ENCODE assay signal across 22 cellular contexts in the genomic region with DNA sequence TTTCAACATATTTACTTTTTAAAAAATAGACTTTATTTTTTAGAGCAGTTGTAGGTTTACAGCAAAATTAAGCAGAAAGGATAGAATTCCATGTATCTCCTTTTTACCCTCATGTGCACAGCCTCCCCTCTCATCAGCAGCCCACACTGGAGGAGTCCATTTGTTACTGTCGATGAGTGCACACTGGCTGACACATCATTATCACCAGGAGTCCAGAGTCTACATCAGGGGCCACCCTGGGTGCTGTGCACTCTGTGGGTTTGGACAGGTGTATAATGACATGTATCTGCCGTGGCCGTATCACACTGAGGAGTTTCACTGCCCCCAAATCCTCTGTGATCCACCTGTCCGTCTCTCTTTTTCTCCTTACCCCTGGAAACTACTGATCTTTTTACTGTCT.
"Had no signal": no experiment of that assay in that cellular context is flagged by ENCODE, and none has a peak within 500 bp of the region (broad histone marks: within the 10 kb centered on the region; RNA-seq: fewer than 3 reads in every experiment).

No MANE protein-coding gene starts in this region.

- ATAC-seq: left lung; natural killer cell; pancreas; sciatic nerve; stimulated activated memory B cell treated with anti-CD40 and anti-IgM and Interleukin-4, amounts not matched to agents 10 μg/mL and 1 μg/mL and 100 μg/mL, for 72 hours had no signal

- H3K36me3 ChIP-seq: adrenal gland, breast epithelium, pancreas had no signal

- H3K27me3 Mint-ChIP-seq: activated CD4-positive, alpha-beta memory T cell treated with anti-CD3 and anti-CD28 coated beads, Interleukin-2, amount 10 ng/mL, durations not matched to agents 7 days and 5 days; stimulated activated memory B cell treated with anti-CD40 and anti-IgM and Interleukin-4, amounts not matched to agents 10 μg/mL and 1 μg/mL and 100 μg/mL, for 72 hours had no signal

- FAIRE-seq: astrocyte, endometrium, frontal cortex, keratinocyte, pancreas had no signal

- DNase-seq: activated CD4-positive, alpha-beta memory T cell treated with anti-CD3 and anti-CD28 coated beads, Interleukin-2, amount 10 ng/mL, durations not matched to agents 7 days and 5 days; activated CD4-positive, alpha-beta T cell treated with anti-CD3 and anti-CD28 coated beads for 4 hours; activated effector memory CD4-positive, alpha-beta T cell treated with anti-CD3 and anti-CD28 coated beads, Interleukin-2, amount 50 U/mL, for 16 hours; activated naive CD4-positive, alpha-beta T cell treated with anti-CD3 and anti-CD28 coated beads, Interleukin-2, amount 50 U/mL, for 16 hours; activated T-cell treated with anti-CD3 and anti-CD28 coated beads, Interleukin-2, amount 50 U/mL, for 48 hours; adrenal gland; erythroblast; left lung; natural killer cell; pancreas; stimulated activated CD4-positive, alpha-beta T cell treated with anti-CD3 and anti-CD28 coated beads, Interleukin-4, amount 100 ng/mL, for 24 hours; T-helper 2 cell; testis; upper lobe of left lung had no signal

- H3K27ac Mint-ChIP-seq: activated CD4-positive, alpha-beta memory T cell treated with anti-CD3 and anti-CD28 coated beads, Interleukin-2, amount 10 ng/mL, durations not matched to agents 7 days and 5 days; natural killer cell; stimulated activated memory B cell treated with anti-CD40 and anti-IgM and Interleukin-4, amounts not matched to agents 10 μg/mL and 1 μg/mL and 100 μg/mL, for 72 hours had no signal

- H3K4me1 ChIP-seq: breast epithelium, testis had no signal

- H3K9me3 ChIP-seq: adrenal gland, breast epithelium, left lung, pancreas, testis, upper lobe of left lung had no signal

- H3K27ac ChIP-seq: adrenal gland, breast epithelium, left lung, pancreas, testis, upper lobe of left lung had no signal

- H3K4me3 ChIP-seq: adrenal gland, breast epithelium, coronary artery, left lung, pancreas, testis, upper lobe of left lung had no signal

- H3K4me3 Mint-ChIP-seq: activated CD4-positive, alpha-beta memory T cell treated with anti-CD3 and anti-CD28 coated beads, Interleukin-2, amount 10 ng/mL, durations not matched to agents 7 days and 5 days; stimulated activated memory B cell treated with anti-CD40 and anti-IgM and Interleukin-4, amounts not matched to agents 10 μg/mL and 1 μg/mL and 100 μg/mL, for 72 hours had no signal

- H3K9me3 Mint-ChIP-seq: natural killer cell had no signal

- H3K36me3 Mint-ChIP-seq: natural killer cell had no signal

- H3K27me3 ChIP-seq: adrenal gland, breast epithelium, left lung, pancreas, testis, upper lobe of left lung had no signal
